8 cellular contexts compared by ENCODE assay signal in genomic region chr9:96232539-96233241, GRCh38.
A peak's percentile ranks its signal among the peaks of the same experiment; 100 is the strongest.
DNase-seq lines count a peak whose midpoint lies in the region; ATAC-seq, FAIRE-seq and TF ChIP-seq lines count a peak whose summit lies in the region.

No MANE protein-coding gene starts in this region.

- intact Hi-C loops in left colon (cut with DNase I, micrococcal nuclease) = loop anchor here in 1 of 2 donors (10.0 kb wide), 1 partner anchor 82 kb away; no protein-coding TSS in a partner anchor

- H3K9me3 Mint-ChIP-seq in HFFc6 = peaks cover 7% of the 10 kb centered on the region

- H3K27me3 Mint-ChIP-seq in HFFc6 (ENCODE audit: insufficient read depth) = peaks cover 32% of the 10 kb centered on the region

- FAIRE-seq in RCC 7860 (lab: Jason Lieb, UNC) = peak; percentile 12

- peak overlapping the region; percentile 31; the same call in 1 of the 2 replicates for H3K4me3 Mint-ChIP-seq in HFFc6

- H3K27ac Mint-ChIP-seq in HFFc6 = no peak overlapping the region

- no peaks in the 10 kb centered on the region for H3K4me1 Mint-ChIP-seq in HFFc6 (ENCODE audit: low read depth)

- DNase-seq in D341Med (ENCODE audit: low spot score) (peak; percentile 71), HFFc6 (peak; percentile 65), RCC 7860 (ENCODE audit: low spot score) (peak; percentile 37), left colon (peak in 1 of 2 donors; percentile 27), mesenteric fat pad (ENCODE audit: low spot score) (no peak)
- peak; percentile 17 for DNase-seq in central memory CD4-positive, alpha-beta T cell
- DNase-seq in stimulated activated CD4-positive, alpha-beta T cell treated with anti-CD3 and anti-CD28 coated beads, Interleukin-4, amount 100 ng/mL, for 24 hours = peak; percentile 39

- peak; percentile 91 for TF ChIP-seq CTCF in HFFc6 (IDR thresholded peaks at IDR 0.05)

- peak; percentile 61 for ATAC-seq in left colon
- ATAC-seq in HG02973 (IDR thresholded peaks at IDR 0.05; ENCODE audit: unreplicated experiment) = no peak

- no peaks in the 10 kb centered on the region for H3K36me3 Mint-ChIP-seq in HFFc6 (ENCODE audit: low read depth)
